Comparison of ENCODE assay signal across 1 cellular context in the genomic region with DNA sequence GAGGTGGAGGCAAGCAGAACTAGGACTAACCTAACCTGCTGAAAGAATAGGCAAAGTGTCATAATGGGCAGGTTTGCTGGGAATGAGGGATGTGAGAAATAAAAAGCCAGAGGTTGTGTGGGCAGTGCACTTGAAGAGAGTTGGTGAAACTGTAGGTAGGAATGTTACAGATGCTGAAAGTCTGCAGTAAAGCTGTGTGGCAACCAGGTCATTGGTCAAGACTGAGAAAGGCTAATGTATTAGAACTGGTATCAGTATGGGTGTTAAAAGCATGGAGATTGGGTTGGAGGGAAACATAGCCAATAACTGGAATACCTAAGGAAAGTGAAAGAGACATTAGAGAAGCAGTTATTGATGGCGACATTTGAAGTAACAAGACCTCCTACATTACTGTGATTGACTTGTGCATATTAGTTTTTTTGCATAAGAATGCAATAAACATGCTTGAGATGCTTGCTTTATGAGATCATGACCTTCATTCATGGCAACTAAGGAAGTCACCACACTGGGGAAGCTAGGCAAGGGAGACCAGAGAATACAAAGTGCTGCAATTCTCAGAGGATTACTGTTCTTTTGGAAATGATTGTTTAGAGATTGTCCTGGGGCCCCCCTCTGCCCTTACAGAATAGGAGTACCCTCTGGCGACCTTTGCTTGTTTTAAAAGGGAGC.
TF ChIP-seq lines count a peak whose summit lies in the region.

No MANE protein-coding gene starts in this region.

TF ChIP-seq in WTC11, 78 proteins besides CTCF, POLR2A, EP300 and RAD21 (continued from another document and continues in another):
- TF ChIP-seq, protein P1, sequence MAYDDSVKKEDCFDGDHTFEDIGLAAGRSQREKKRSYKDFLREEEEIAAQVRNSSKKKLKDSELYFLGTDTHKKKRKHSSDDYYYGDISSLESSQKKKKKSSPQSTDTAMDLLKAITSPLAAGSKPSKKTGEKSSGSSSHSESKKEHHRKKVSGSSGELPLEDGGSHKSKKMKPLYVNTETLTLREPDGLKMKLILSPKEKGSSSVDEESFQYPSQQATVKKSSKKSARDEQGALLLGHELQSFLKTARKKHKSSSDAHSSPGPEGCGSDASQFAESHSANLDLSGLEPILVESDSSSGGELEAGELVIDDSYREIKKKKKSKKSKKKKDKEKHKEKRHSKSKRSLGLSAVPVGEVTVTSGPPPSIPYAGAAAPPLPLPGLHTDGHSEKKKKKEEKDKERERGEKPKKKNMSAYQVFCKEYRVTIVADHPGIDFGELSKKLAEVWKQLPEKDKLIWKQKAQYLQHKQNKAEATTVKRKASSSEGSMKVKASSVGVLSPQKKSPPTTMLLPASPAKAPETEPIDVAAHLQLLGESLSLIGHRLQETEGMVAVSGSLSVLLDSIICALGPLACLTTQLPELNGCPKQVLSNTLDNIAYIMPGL (CRISPR knock-in tag; IDR thresholded peaks at IDR 0.05) = no peak
- 0 out of 2 replicates have a peak, but pooled peaks have one; percentile 64 for TF ChIP-seq ZNF232 (CRISPR knock-in tag; IDR thresholded peaks at IDR 0.05)
- TF ChIP-seq, protein P2, sequence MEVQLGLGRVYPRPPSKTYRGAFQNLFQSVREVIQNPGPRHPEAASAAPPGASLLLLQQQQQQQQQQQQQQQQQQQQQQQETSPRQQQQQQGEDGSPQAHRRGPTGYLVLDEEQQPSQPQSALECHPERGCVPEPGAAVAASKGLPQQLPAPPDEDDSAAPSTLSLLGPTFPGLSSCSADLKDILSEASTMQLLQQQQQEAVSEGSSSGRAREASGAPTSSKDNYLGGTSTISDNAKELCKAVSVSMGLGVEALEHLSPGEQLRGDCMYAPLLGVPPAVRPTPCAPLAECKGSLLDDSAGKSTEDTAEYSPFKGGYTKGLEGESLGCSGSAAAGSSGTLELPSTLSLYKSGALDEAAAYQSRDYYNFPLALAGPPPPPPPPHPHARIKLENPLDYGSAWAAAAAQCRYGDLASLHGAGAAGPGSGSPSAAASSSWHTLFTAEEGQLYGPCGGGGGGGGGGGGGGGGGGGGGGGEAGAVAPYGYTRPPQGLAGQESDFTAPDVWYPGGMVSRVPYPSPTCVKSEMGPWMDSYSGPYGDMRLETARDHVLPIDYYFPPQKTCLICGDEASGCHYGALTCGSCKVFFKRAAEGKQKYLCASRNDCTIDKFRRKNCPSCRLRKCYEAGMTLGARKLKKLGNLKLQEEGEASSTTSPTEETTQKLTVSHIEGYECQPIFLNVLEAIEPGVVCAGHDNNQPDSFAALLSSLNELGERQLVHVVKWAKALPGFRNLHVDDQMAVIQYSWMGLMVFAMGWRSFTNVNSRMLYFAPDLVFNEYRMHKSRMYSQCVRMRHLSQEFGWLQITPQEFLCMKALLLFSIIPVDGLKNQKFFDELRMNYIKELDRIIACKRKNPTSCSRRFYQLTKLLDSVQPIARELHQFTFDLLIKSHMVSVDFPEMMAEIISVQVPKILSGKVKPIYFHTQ (CRISPR knock-in tag; IDR thresholded peaks at IDR 0.05) = no peak
- TF ChIP-seq ZNF396 (CRISPR knock-in tag; IDR thresholded peaks at IDR 0.05; ENCODE audit: borderline replicate concordance) = 0 out of 2 replicates have a peak, but pooled peaks have one; percentile 11
- no peak; the same call in 1 of the 2 replicates for TF ChIP-seq SMAD3 (CRISPR knock-in tag; IDR thresholded peaks at IDR 0.05; ENCODE audit: borderline replicate concordance)
- TF ChIP-seq IRF2 (CRISPR knock-in tag; IDR thresholded peaks at IDR 0.05; ENCODE audit: borderline replicate concordance, low read depth) = no peak
- TF ChIP-seq ZBTB21 (CRISPR knock-in tag; IDR thresholded peaks at IDR 0.05; ENCODE audit: borderline replicate concordance) = no peak; the same call in 1 of the 2 replicates
- TF ChIP-seq NR3C1 (CRISPR knock-in tag; conservative IDR thresholded peaks at IDR 0.05; ENCODE audit: low read depth) = 0 out of 2 replicates have a peak, but pooled peaks have one; percentile 78
- 0 out of 2 replicates have a peak, but pooled peaks have one; percentile 20 for TF ChIP-seq PRRX2 (CRISPR knock-in tag; IDR thresholded peaks at IDR 0.05)
- TF ChIP-seq ZBTB43 (CRISPR knock-in tag; IDR thresholded peaks at IDR 0.05) = peak; percentile 52; the same call in 1 of the 2 replicates
- no peak for TF ChIP-seq GABPB1 (CRISPR knock-in tag; IDR thresholded peaks at IDR 0.05)
- TF ChIP-seq NFYB (CRISPR knock-in tag; conservative IDR thresholded peaks at IDR 0.05; ENCODE audit: low read depth) = no peak
- no peak; the same call in 1 of the 2 replicates for TF ChIP-seq AFF4 (CRISPR knock-in tag; IDR thresholded peaks at IDR 0.05; ENCODE audit: borderline replicate concordance)
- TF ChIP-seq E2F4 (CRISPR knock-in tag; IDR thresholded peaks at IDR 0.05; ENCODE audit: borderline replicate concordance, low read depth) = no peak
- TF ChIP-seq, protein P3, sequence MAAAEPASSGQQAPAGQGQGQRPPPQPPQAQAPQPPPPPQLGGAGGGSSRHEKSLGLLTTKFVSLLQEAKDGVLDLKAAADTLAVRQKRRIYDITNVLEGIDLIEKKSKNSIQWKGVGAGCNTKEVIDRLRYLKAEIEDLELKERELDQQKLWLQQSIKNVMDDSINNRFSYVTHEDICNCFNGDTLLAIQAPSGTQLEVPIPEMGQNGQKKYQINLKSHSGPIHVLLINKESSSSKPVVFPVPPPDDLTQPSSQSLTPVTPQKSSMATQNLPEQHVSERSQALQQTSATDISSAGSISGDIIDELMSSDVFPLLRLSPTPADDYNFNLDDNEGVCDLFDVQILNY (CRISPR knock-in tag; IDR thresholded peaks at IDR 0.05) = no peak
- TF ChIP-seq CDX4 (CRISPR knock-in tag; IDR thresholded peaks at IDR 0.05; ENCODE audit: borderline replicate concordance) = no peak
- TF ChIP-seq, protein P4, sequence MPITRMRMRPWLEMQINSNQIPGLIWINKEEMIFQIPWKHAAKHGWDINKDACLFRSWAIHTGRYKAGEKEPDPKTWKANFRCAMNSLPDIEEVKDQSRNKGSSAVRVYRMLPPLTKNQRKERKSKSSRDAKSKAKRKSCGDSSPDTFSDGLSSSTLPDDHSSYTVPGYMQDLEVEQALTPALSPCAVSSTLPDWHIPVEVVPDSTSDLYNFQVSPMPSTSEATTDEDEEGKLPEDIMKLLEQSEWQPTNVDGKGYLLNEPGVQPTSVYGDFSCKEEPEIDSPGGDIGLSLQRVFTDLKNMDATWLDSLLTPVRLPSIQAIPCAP (CRISPR knock-in tag; IDR thresholded peaks at IDR 0.05) = no peak
- TF ChIP-seq, protein P5, sequence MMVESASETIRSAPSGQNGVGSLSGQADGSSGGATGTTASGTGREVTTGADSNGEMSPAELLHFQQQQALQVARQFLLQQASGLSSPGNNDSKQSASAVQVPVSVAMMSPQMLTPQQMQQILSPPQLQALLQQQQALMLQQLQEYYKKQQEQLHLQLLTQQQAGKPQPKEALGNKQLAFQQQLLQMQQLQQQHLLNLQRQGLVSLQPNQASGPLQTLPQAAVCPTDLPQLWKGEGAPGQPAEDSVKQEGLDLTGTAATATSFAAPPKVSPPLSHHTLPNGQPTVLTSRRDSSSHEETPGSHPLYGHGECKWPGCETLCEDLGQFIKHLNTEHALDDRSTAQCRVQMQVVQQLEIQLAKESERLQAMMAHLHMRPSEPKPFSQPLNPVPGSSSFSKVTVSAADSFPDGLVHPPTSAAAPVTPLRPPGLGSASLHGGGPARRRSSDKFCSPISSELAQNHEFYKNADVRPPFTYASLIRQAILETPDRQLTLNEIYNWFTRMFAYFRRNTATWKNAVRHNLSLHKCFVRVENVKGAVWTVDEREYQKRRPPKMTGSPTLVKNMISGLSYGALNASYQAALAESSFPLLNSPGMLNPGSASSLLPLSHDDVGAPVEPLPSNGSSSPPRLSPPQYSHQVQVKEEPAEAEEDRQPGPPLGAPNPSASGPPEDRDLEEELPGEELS (CRISPR knock-in tag; IDR thresholded peaks at IDR 0.05) = peak; percentile 59; the same call in 1 of the 2 replicates
- no peak for TF ChIP-seq ZNF416 (CRISPR knock-in tag; IDR thresholded peaks at IDR 0.05)
- TF ChIP-seq CBFB (CRISPR knock-in tag; IDR thresholded peaks at IDR 0.05; ENCODE audit: low read depth) = no peak
- TF ChIP-seq ZNF671 (CRISPR knock-in tag; IDR thresholded peaks at IDR 0.05) = peak; percentile 9; the same call in 1 of the 2 replicates
- TF ChIP-seq MXD4 (CRISPR knock-in tag; IDR thresholded peaks at IDR 0.05; ENCODE audit: borderline replicate concordance) = no peak
- TF ChIP-seq RELA (CRISPR knock-in tag; IDR thresholded peaks at IDR 0.05; ENCODE audit: borderline replicate concordance) = no peak
- TF ChIP-seq EMX1 (CRISPR knock-in tag; IDR thresholded peaks at IDR 0.05) = no peak
- TF ChIP-seq, protein P6, sequence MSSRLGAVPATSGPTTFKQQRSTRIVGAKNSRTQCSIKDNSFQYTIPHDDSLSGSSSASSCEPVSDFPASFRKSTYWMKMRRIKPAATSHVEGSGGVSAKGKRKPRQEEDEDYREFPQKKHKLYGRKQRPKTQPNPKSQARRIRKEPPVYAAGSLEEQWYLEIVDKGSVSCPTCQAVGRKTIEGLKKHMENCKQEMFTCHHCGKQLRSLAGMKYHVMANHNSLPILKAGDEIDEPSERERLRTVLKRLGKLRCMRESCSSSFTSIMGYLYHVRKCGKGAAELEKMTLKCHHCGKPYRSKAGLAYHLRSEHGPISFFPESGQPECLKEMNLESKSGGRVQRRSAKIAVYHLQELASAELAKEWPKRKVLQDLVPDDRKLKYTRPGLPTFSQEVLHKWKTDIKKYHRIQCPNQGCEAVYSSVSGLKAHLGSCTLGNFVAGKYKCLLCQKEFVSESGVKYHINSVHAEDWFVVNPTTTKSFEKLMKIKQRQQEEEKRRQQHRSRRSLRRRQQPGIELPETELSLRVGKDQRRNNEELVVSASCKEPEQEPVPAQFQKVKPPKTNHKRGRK (CRISPR knock-in tag; IDR thresholded peaks at IDR 0.05; ENCODE audit: borderline replicate concordance) = no peak
- TF ChIP-seq FOXK1 (CRISPR knock-in tag; IDR thresholded peaks at IDR 0.05) = 0 out of 2 replicates have a peak, but pooled peaks have one; percentile 67
- no peak for TF ChIP-seq ZNF138 (CRISPR knock-in tag; conservative IDR thresholded peaks at IDR 0.05)
- TF ChIP-seq ETV6 (CRISPR knock-in tag; IDR thresholded peaks at IDR 0.05) = peak; percentile 46; the same call in 1 of the 2 replicates
